1 cellular context compared by ENCODE assay signal in the genomic region with DNA sequence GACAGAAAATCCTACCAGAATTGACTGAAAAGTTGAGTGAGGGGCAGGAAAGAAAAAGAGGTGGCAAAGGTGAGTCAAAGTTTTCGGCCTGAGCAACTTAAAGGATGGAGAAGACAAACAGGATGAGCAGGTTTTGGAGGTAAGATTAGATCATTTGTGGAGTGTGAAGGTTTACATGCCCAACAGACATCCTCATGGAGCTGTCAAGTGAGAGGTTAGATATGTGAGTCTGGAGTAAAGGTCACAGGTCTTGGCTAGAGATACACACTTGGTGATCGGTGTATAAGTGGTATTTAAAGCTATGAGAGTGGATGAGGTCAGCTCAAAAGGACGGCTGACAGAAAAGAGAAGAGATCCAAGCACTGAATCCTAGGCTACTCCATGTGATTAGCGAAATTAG.
TF ChIP-seq lines count a peak whose summit lies in the region.

No MANE protein-coding gene starts in this region.

TF ChIP-seq in HepG2, 621 proteins besides CTCF, POLR2A, EP300 and RAD21:
- TF ChIP-seq ZFX (CRISPR knock-in tag; IDR thresholded peaks at IDR 0.05; ENCODE audit: low read depth) (no peak), PPARG (CRISPR knock-in tag; conservative IDR thresholded peaks at IDR 0.05) (0 out of 2 replicates have a peak, but pooled peaks have one; percentile 34)
- TF ChIP-seq, protein P1, sequence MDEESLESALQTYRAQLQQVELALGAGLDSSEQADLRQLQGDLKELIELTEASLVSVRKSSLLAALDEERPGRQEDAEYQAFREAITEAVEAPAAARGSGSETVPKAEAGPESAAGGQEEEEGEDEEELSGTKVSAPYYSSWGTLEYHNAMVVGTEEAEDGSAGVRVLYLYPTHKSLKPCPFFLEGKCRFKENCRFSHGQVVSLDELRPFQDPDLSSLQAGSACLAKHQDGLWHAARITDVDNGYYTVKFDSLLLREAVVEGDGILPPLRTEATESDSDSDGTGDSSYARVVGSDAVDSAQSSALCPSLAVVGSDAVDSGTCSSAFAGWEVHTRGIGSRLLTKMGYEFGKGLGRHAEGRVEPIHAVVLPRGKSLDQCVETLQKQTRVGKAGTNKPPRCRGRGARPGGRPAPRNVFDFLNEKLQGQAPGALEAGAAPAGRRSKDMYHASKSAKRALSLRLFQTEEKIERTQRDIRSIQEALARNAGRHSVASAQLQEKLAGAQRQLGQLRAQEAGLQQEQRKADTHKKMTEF (CRISPR knock-in tag; IDR thresholded peaks at IDR 0.05), result no peak
